In genomic region chr7:22822486-22823141, GRCh38 we compare ENCODE assay signal across 8 cellular contexts. TPM values are rescaled to one million over a fixed set of nuclear protein-coding genes. Genes with fewer than 3 reads are reported as not detected.
DNase-seq lines count a peak whose midpoint lies in the region; ATAC-seq and TF ChIP-seq lines count a peak whose summit lies in the region.

TOMM7 (minus strand) TSS chr7:22822849; CDS start chr7:22822779, 70 bp downstream.

- no peak for TF ChIP-seq CTCF in CD14-positive monocyte (IDR thresholded peaks at IDR 0.05)

- peak within 1 kb of the TSS; percentile 91 to 98 (median 96) for H3K27ac Mint-ChIP-seq in CD14-positive monocyte
- peak within 1 kb of the TSS; percentile 96 for H3K27ac Mint-ChIP-seq in dendritic cell treated with granulocyte-macrophage colony-stimulating factor and Interleukin-4, amounts not matched to agents 40 ng/mL and 50 ng/mL, for 4 days

- H3K4me1 Mint-ChIP-seq in CD14-positive monocyte: peaks cover 16% of the 10 kb centered on the region
- peaks cover 19% of the 10 kb centered on the region for H3K4me1 Mint-ChIP-seq in dendritic cell treated with granulocyte-macrophage colony-stimulating factor and Interleukin-4, amounts not matched to agents 40 ng/mL and 50 ng/mL, for 4 days (ENCODE audit: low read depth)

- H3K4me3 Mint-ChIP-seq in CD14-positive monocyte: peak within 1 kb of the TSS; percentile 97 to 98
- H3K4me3 Mint-ChIP-seq in dendritic cell treated with granulocyte-macrophage colony-stimulating factor and Interleukin-4, amounts not matched to agents 40 ng/mL and 50 ng/mL, for 4 days: peak within 1 kb of the TSS; percentile 98

- peak; percentile 59 for ATAC-seq in GM19372 (IDR thresholded peaks at IDR 0.05; ENCODE audit: low read depth, unreplicated experiment)
- peak; percentile 54 for ATAC-seq in HG03558 (IDR thresholded peaks at IDR 0.05; ENCODE audit: extremely low read depth, unreplicated experiment)
- ATAC-seq in left lobe of liver: peak; percentile 99

- intact Hi-C loops in CD14-positive monocyte (cut with micrococcal nuclease): loop anchor here in 1 of 2 donors (5.0 kb wide), 1 partner anchor 710 kb away; the partner anchor contains the start of gene TRA2A
- intact Hi-C loops in dendritic cell treated with granulocyte-macrophage colony-stimulating factor and Interleukin-4, amounts not matched to agents 40 ng/mL and 50 ng/mL, for 4 days (cut with micrococcal nuclease): loop anchor here (1.0 kb wide), 1 partner anchor 32 kb away; no protein-coding TSS in a partner anchor

- peaks cover 0 to 7% (median 4%) of the 10 kb centered on the region in 7 donors for H3K9me3 Mint-ChIP-seq in CD14-positive monocyte
- H3K9me3 Mint-ChIP-seq in dendritic cell treated with granulocyte-macrophage colony-stimulating factor and Interleukin-4, amounts not matched to agents 40 ng/mL and 50 ng/mL, for 4 days: no peaks in the 10 kb centered on the region

- peaks cover 23 to 27% (median 24%) of the 10 kb centered on the region in 3 donors for H3K27me3 Mint-ChIP-seq in CD14-positive monocyte (ENCODE audit: low read depth in 3 of 3)
- peaks cover 24% of the 10 kb centered on the region for H3K27me3 Mint-ChIP-seq in dendritic cell treated with granulocyte-macrophage colony-stimulating factor and Interleukin-4, amounts not matched to agents 40 ng/mL and 50 ng/mL, for 4 days

- peaks cover 9 to 11% of the 10 kb centered on the region in 2 donors for H3K36me3 Mint-ChIP-seq in CD14-positive monocyte
- peaks cover 26% of the 10 kb centered on the region for H3K36me3 Mint-ChIP-seq in dendritic cell treated with granulocyte-macrophage colony-stimulating factor and Interleukin-4, amounts not matched to agents 40 ng/mL and 50 ng/mL, for 4 days (ENCODE audit: low read depth)

- DNase-seq in CD14-positive monocyte (ENCODE audit: low spot score): peak; percentile 87
- DNase-seq in NCI-H748 treated with DMSO at 0.1 percent for 48 hours (lab: John Stamatoyannopoulos, UW): peak; percentile 97
- DNase-seq in activated CD4-positive, alpha-beta T cell treated with anti-CD3 and anti-CD28 coated beads, Interleukin-2, amount 50 U/mL, for 24 hours (ENCODE audit: low read depth in 1 of 2, low spot score in 1 of 2): peak; percentile 56 to 89
- DNase-seq in left lobe of liver (ENCODE audit: low spot score): peak; percentile 91
- DNase-seq in stimulated activated CD4-positive, alpha-beta T cell treated with anti-CD3 and anti-CD28 coated beads, Interleukin-2, amount 100 ng/mL, for 4 hours (ENCODE audit: low read depth): peak; percentile 85

RNA-seq across cellular contexts. Expression of gene TOMM7, which starts in this region (rescaled TPM):
- 100 to 1,000 TPM in 1 of 2 donors, 10 to 100 TPM in 1; 93.3 to 111 TPM for polyA plus RNA-seq in CD14-positive monocyte
- total RNA-seq in left lobe of liver: 146 TPM

Comparison
In these comparisons a context has a peak if more than half of its experiments do, and no peak if none do; other contexts are left out.
1. Peak in every context shown above with its lines: DNase-seq and ATAC-seq.